In the genomic region with DNA sequence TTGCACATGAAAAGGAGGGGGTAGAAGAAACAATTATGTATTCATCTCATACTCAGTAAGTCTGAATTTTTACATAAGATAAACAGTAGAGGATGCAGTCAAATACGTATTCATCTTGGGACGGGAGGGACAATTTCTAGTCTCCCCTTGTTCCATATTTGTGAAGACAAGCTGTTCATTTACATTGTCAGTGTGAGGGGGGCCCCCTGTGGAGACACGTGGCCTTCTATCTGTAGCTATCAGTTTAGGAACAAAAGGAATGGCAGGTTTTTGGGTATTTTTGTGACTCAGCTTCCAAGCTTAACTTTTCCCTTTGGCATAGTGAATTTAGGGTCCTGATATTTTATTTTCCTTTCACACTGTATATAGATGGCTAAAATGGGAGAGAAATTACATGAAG, we compare ENCODE assay signal across 1 cellular context.
TF ChIP-seq lines count a peak whose summit lies in the region.

No MANE protein-coding gene starts in this region.

TF ChIP-seq in WTC11, 78 proteins besides CTCF, POLR2A, EP300 and RAD21 (continued from another document):
- no peak for TF ChIP-seq FOXJ3 (CRISPR knock-in tag; IDR thresholded peaks at IDR 0.05; ENCODE audit: borderline replicate concordance)
